ENCODE assay signal across 8 cellular contexts in the genomic region with DNA sequence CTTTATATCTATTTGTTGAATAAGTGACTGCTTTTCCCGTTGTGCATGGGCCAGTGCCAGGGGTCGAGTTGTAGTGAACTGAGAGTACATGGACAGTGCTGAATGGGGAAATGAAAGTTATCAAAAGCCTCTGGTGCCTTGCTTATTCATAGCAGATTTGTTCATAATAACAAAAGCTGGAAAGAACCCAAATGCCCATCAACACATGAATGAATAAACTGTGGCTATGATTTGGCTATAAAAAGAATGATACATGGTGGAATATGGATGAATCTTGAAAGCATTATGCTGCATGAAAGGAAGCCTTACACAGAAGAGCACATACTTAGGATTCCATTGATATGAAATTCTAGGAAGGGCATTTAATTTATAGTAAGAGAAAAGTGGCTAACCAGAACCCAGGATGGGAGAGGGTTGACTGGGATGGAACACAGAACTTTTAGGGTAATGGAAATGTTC. TPM values are rescaled to one million over a fixed set of nuclear protein-coding genes. Genes with fewer than 3 reads are reported as not detected.
DNase-seq lines count a peak whose midpoint lies in the region; FAIRE-seq and TF ChIP-seq lines count a peak whose summit lies in the region.

No MANE protein-coding gene starts in this region.

- no peaks in the 10 kb centered on the region for H3K27me3 Mint-ChIP-seq in endodermal cell (ENCODE audit: insufficient read depth)

- no peaks in the 10 kb centered on the region for H3K27me3 ChIP-seq in PC-9 (ENCODE audit: insufficient read depth, low read depth)
- H3K27me3 ChIP-seq in endodermal cell (ENCODE audit: control insufficient read depth, insufficient read depth, low read length, poor library complexity, severe bottlenecking), result no peaks in the 10 kb centered on the region

- H3K4me1 ChIP-seq in PC-9 (replicated peaks; ENCODE audit: insufficient read depth), result peaks cover 45% of the 10 kb centered on the region
- peaks cover 9% of the 10 kb centered on the region for H3K4me1 ChIP-seq in endodermal cell (ENCODE audit: control insufficient read depth, insufficient read depth, low read length)

- no peaks in the 10 kb centered on the region for H3K9me3 Mint-ChIP-seq in endodermal cell

- intact Hi-C loops in PC-9 (cut with micrococcal nuclease; ENCODE audit: unreplicated experiment), result no loop called here

- TF ChIP-seq POLR2A in GM12891 (IDR thresholded peaks at IDR 0.05; ENCODE audit: low read depth, low read length), result no peak

- no peak overlapping the region for H3K4me3 Mint-ChIP-seq in endodermal cell

- peaks cover 40% of the 10 kb centered on the region for H3K4me1 Mint-ChIP-seq in endodermal cell

- peak overlapping the region; percentile 61 for H3K4me2 ChIP-seq in PC-9

- WGBS in endodermal cell (ENCODE audit: insufficient coverage in 1 of 2, insufficient read length in 1 of 2), 2 experiments, result 83 to 90% methylated on average over 1 to 2 of the region's 2 CpGs

- no peaks in the 10 kb centered on the region for H4K20me1 ChIP-seq in PC-9 (ENCODE audit: insufficient read depth)

- H3K27ac Mint-ChIP-seq in endodermal cell, result no peak overlapping the region

- no peaks in the 10 kb centered on the region for H3K9me2 ChIP-seq in PC-9 (ENCODE audit: insufficient read depth)

- BruUV-seq in PC-9 (replicated peaks; lab: Mats Ljungman, UMichigan), result no TSS peak

- no peak for DNase-seq in GM12891 (ENCODE audit: insufficient read length, low spot score)
- peak in 1 of 2 experiments; percentile 63 for DNase-seq in PC-9
- DNase-seq in epidermal melanocyte (ENCODE audit: insufficient read length, low spot score), result peak; percentile 41
- DNase-seq in pulmonary artery endothelial cell (ENCODE audit: low read depth, low spot score), result peak; percentile 54
- DNase-seq in stimulated activated naive CD4-positive, alpha-beta T cell (lab: John Stamatoyannopoulos, UW), result no peak
- DNase-seq in NCI-H1694 (lab: John Stamatoyannopoulos, UW), result no peak
- no peak for DNase-seq in endodermal cell
- no peak for DNase-seq in NCI-H82 treated with DMSO at 0.1 percent for 48 hours (lab: John Stamatoyannopoulos, UW; ENCODE audit: unreplicated experiment)

- H3F3A ChIP-seq in PC-9 (ENCODE audit: insufficient read depth, low read depth), result peaks cover 28% of the 10 kb centered on the region

- H3K9ac ChIP-seq in endodermal cell (ENCODE audit: extremely low read depth, low read length, poor library complexity, severe bottlenecking), result no peak overlapping the region

- FAIRE-seq in GM12891 (lab: Jason Lieb, UNC), result peak; percentile 28

- H3K79me2 ChIP-seq in PC-9 (ENCODE audit: low read depth), result peaks cover 70% of the 10 kb centered on the region

- CTCF ChIA-PET in PC-9 (lab: Charles Lee), result interaction anchor here (0.6 kb wide), 1 partner anchor 27 kb away, joined by 3 read pairs; no protein-coding TSS in a partner anchor

- H3K36me3 Mint-ChIP-seq in endodermal cell (ENCODE audit: low read depth), result no peaks in the 10 kb centered on the region

- peak overlapping the region; percentile 67 for H3K27ac ChIP-seq in PC-9
- no peak overlapping the region for H3K27ac ChIP-seq in endodermal cell (ENCODE audit: low read depth, low read length)

- no peaks in the 10 kb centered on the region for H3K36me3 ChIP-seq in PC-9 (ENCODE audit: low read depth)
- H3K36me3 ChIP-seq in endodermal cell (ENCODE audit: control insufficient read depth, insufficient read depth, low read length), result no peaks in the 10 kb centered on the region

- POLR2A ChIA-PET in PC-9 (lab: Charles Lee; ENCODE audit: unreplicated experiment), result interaction anchor here (0.6 to 0.7 kb wide), 3 partner anchors 144 to 1127 kb away, joined by 3 to 10 read pairs (median 8); partner anchors contain the start of gene BRMS1

- H3K4me3 ChIP-seq in PC-9 (no peak overlapping the region), endodermal cell (ENCODE audit: low read length) (no peak overlapping the region)

- TF ChIP-seq CTCF in PC-9 (conservative IDR thresholded peaks at IDR 0.05), result no peak
- no peak for TF ChIP-seq CTCF in endodermal cell (conservative IDR thresholded peaks at IDR 0.05)

- no peak overlapping the region for H2AFZ ChIP-seq in PC-9

- H3K9me3 ChIP-seq in PC-9 (ENCODE audit: insufficient read depth, low read depth) (no peaks in the 10 kb centered on the region), endodermal cell (ENCODE audit: control insufficient read depth, low read length) (no peaks in the 10 kb centered on the region)

TF ChIP-seq in GM12891, 5 proteins besides CTCF, POLR2A, EP300 and RAD21:
- TF ChIP-seq POLR2AphosphoS5 (IDR thresholded peaks at IDR 0.05; ENCODE audit: low read depth, low read length), result no peak
- no peak for TF ChIP-seq POU2F2 (IDR thresholded peaks at IDR 0.05; ENCODE audit: low read depth, low read length)
- no peak for TF ChIP-seq TAF1 (IDR thresholded peaks at IDR 0.05; ENCODE audit: low read depth, low read length)
- peak; percentile 97 for TF ChIP-seq SPI1 (IDR thresholded peaks at IDR 0.05; ENCODE audit: low read depth, low read length)
- TF ChIP-seq PAX5 (IDR thresholded peaks at IDR 0.05; ENCODE audit: insufficient read depth, low read length, severe bottlenecking), result no peak

RNA-seq across cellular contexts. Expression of gene PACS1, which starts 42.6 kb away (rescaled TPM):
- polyA plus RNA-seq in GM12891 (2012; ENCODE audit: low read depth, missing spikeins), result 52.7 TPM
- total RNA-seq in PC-9 (2021) (100 and 102 TPM in 2 replicates), pulmonary artery endothelial cell (17.5 and 21.9 TPM in 2 replicates), endodermal cell (10 to 100 TPM; 67.0 to 67.1 TPM)
- polyA plus RNA-seq in endodermal cell (2013, experiment 1 of 2), result 33.7 TPM
- polyA plus RNA-seq in endodermal cell (2013, experiment 2 of 2), result 31.8 TPM

Comparison
In these comparisons a context has a peak if more than half of its experiments do, and no peak if none do; other contexts are left out.
1. DNase-seq: peak in epidermal melanocyte (single experiment) and pulmonary artery endothelial cell (single experiment); none in GM12891 (single experiment), stimulated activated naive CD4-positive, alpha-beta T cell (0 of 6), NCI-H1694 (single experiment), endodermal cell (single experiment) and NCI-H82 treated with DMSO at 0.1 percent for 48 hours (single experiment).